In genomic region chr16:87836844-87837581, GRCh38 we compare ENCODE assay signal across 12 cellular contexts. TPM values are rescaled to one million over a fixed set of nuclear protein-coding genes. Genes with fewer than 3 reads are reported as not detected.
DNase-seq lines count a peak whose midpoint lies in the region; ATAC-seq and TF ChIP-seq lines count a peak whose summit lies in the region.
"Had no signal": no experiment of that assay in that cellular context is flagged by ENCODE, and none has a peak within 500 bp of the region (broad histone marks: within the 10 kb centered on the region; RNA-seq: fewer than 3 reads in every experiment).

No MANE protein-coding gene starts in this region.

- DNase-seq in AG20443 (ENCODE audit: low spot score) (peak; percentile 54), RPMI7951 (ENCODE audit: low read depth) (peak; percentile 92), epithelial cell of esophagus (ENCODE audit: low read depth) (peak; percentile 36), right lobe of liver (peak in 1 of 3 donors; percentile 68), D341Med (ENCODE audit: low spot score) (no peak), AG08395 (ENCODE audit: low spot score) (no peak), islet precursor cell (no peak)
- no peak for DNase-seq in activated CD8-positive, alpha-beta memory T cell treated with anti-CD3 and anti-CD28 coated beads for 24 hours
- DNase-seq: Karpas-422; stimulated activated naive B cell treated with anti-CD40 and anti-IgM and Interleukin-4, amounts not matched to agents 10 μg/mL and 1 μg/mL and 100 μg/mL, for 72 hours had no signal

- H3K4me3 ChIP-seq in epithelial cell of esophagus (ENCODE audit: low read length): no peak overlapping the region
- H3K4me3 ChIP-seq in right lobe of liver: peak overlapping the region in 2 of 3 donors; percentile 67 to 77

- H3K9me3 ChIP-seq in right lobe of liver: no peaks in the 10 kb centered on the region
- H3K9me3 ChIP-seq: neutrophil had no signal

- intact Hi-C loops in right lobe of liver (cut with DNase I): loop anchor here in 1 of 2 donors (10.0 kb wide), 1 partner anchor 52 kb away; no protein-coding TSS in a partner anchor

- peaks cover 0 to 23% (median 11%) of the 10 kb centered on the region in 4 donors for H3K4me1 ChIP-seq in right lobe of liver

- no peaks in the 10 kb centered on the region for H3K27me3 ChIP-seq in right lobe of liver
- H3K27me3 ChIP-seq: neutrophil had no signal

- no peak for TF ChIP-seq CTCF in epithelial cell of esophagus (IDR thresholded peaks at IDR 0.05; ENCODE audit: insufficient read depth, low read depth, low read length, missing control alignments)
- no peak for TF ChIP-seq CTCF in right lobe of liver (IDR thresholded peaks at IDR 0.05)

- 29% methylated on average over 17 of the region's 17 CpGs for WGBS in right lobe of liver (ENCODE audit: insufficient coverage, low coverage, low lambda C conversion rate, missing lambda C conversion rate)

- peak; percentile 17 for TF ChIP-seq POLR2A in right lobe of liver (IDR thresholded peaks at IDR 0.05)

- peak; percentile 4 to 46 (median 8) for ATAC-seq in right lobe of liver
- ATAC-seq: stimulated activated naive B cell treated with anti-CD40 and anti-IgM and Interleukin-4, amounts not matched to agents 10 μg/mL and 1 μg/mL and 100 μg/mL, for 72 hours had no signal

- H3K36me3 ChIP-seq in right lobe of liver: peaks cover 0 to 44% (median 14%) of the 10 kb centered on the region in 4 donors

- H3K27ac ChIP-seq in right lobe of liver: peak overlapping the region; percentile 18 to 100 (median 99)
- H3K27ac ChIP-seq: C4-2B, neutrophil had no signal

RNA-seq across cellular contexts. Expression of gene SLC7A5, which starts 32.3 kb away (rescaled TPM):
- total RNA-seq in RPMI7951 (2014; rRNA removed; shearing (Covaris generic)): 27.3 and 31.8 TPM in 2 replicates
- 10 to 100 TPM in 5 of 6 experiments, 1 to 10 TPM in 1; 7.0 to 16.3 (median 12.4) TPM for total RNA-seq in right lobe of liver

Comparison
In these comparisons a context has a peak if more than half of its experiments do, and no peak if none do; other contexts are left out.
1. DNase-seq: peak in AG20443 (single experiment), RPMI7951 (single experiment) and epithelial cell of esophagus (single experiment); none in D341Med (single experiment), activated CD8-positive, alpha-beta memory T cell treated with anti-CD3 and anti-CD28 coated beads for 24 hours (single experiment), AG08395 (single experiment) and islet precursor cell (single experiment).